ENCODE assay signal across 1 cellular context in the genomic region with DNA sequence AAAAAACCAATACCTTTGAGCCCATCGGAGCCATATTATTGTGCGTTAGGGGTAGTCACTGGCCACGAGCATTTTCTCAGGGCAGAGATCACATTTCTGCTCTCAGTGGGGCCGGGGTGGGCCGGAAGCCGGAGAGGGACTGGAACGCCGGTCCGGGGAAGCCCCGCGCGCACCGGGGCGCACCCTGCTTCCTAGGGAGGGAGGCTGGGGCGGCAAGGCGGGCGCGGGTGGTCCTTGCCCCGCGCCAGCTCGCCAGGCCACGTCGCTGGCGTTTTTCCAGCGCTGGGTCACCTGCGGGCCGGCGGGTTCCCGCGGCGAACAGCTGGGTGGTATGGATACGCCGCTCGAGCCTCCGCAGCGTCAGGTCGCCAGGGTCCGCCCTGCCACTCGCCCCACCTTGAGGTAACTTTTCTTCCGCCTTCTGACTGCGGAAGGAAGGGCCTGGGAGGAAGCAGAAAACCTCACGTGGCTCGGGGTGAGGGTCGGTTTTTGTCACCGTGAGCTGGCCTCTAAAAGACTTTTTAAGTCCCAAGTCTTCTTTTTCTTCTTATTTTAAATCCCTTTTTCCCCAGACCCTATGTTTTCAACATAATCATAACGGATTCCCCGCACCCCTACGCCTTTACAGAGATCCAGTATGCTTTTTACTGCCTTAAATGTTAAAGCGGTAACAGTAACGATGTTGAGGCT.
TF ChIP-seq lines count a peak whose summit lies in the region.

No MANE protein-coding gene starts in this region.

TF ChIP-seq in WTC11, 78 proteins besides CTCF, POLR2A, EP300 and RAD21 (continued from another document):
- TF ChIP-seq, protein P1, sequence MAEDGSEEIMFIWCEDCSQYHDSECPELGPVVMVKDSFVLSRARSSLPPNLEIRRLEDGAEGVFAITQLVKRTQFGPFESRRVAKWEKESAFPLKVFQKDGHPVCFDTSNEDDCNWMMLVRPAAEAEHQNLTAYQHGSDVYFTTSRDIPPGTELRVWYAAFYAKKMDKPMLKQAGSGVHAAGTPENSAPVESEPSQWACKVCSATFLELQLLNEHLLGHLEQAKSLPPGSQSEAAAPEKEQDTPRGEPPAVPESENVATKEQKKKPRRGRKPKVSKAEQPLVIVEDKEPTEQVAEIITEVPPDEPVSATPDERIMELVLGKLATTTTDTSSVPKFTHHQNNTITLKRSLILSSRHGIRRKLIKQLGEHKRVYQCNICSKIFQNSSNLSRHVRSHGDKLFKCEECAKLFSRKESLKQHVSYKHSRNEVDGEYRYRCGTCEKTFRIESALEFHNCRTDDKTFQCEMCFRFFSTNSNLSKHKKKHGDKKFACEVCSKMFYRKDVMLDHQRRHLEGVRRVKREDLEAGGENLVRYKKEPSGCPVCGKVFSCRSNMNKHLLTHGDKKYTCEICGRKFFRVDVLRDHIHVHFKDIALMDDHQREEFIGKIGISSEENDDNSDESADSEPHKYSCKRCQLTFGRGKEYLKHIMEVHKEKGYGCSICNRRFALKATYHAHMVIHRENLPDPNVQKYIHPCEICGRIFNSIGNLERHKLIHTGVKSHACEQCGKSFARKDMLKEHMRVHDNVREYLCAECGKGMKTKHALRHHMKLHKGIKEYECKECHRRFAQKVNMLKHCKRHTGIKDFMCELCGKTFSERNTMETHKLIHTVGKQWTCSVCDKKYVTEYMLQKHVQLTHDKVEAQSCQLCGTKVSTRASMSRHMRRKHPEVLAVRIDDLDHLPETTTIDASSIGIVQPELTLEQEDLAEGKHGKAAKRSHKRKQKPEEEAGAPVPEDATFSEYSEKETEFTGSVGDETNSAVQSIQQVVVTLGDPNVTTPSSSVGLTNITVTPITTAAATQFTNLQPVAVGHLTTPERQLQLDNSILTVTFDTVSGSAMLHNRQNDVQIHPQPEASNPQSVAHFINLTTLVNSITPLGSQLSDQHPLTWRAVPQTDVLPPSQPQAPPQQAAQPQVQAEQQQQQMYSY (CRISPR knock-in tag; IDR thresholded peaks at IDR 0.05) = no peak
- TF ChIP-seq PRRX2 (CRISPR knock-in tag; IDR thresholded peaks at IDR 0.05) (no peak), RELA (CRISPR knock-in tag; IDR thresholded peaks at IDR 0.05; ENCODE audit: borderline replicate concordance) (no peak), ETV6 (CRISPR knock-in tag; IDR thresholded peaks at IDR 0.05) (peak; percentile 19; the same call in 1 of the 2 replicates)
- TF ChIP-seq, protein P2, sequence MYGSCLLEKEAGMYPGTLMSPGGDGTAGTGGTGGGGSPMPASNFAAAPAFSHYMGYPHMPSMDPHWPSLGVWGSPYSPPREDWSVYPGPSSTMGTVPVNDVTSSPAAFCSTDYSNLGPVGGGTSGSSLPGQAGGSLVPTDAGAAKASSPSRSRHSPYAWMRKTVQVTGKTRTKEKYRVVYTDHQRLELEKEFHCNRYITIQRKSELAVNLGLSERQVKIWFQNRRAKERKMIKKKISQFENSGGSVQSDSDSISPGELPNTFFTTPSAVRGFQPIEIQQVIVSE (CRISPR knock-in tag; IDR thresholded peaks at IDR 0.05; ENCODE audit: borderline replicate concordance) = no peak
